Comparison of ENCODE assay signal across 13 cellular contexts in genomic region chr15:91947370-91947769, GRCh38.
DNase-seq lines count a peak whose midpoint lies in the region; ATAC-seq and TF ChIP-seq lines count a peak whose summit lies in the region.
"Had no signal": no experiment of that assay in that cellular context is flagged by ENCODE, and none has a peak within 500 bp of the region (broad histone marks: within the 10 kb centered on the region; RNA-seq: fewer than 3 reads in every experiment).

No MANE protein-coding gene starts in this region.

- H3K27ac ChIP-seq in HL-60 (replicated peaks) (peak overlapping the region; percentile 57), epithelial cell of prostate (peak overlapping the region; percentile 73), prostate gland (peak overlapping the region; percentile 12 to 38)

- H3K36me3 ChIP-seq in prostate gland: no peaks in the 10 kb centered on the region

- CTCF ChIA-PET in HEK293T (lab: Yijun Ruan, JAX): no interaction called here

- H3K27me3 ChIP-seq in HL-60 (ENCODE audit: insufficient read depth, poor library complexity, severe bottlenecking) (no peaks in the 10 kb centered on the region), prostate gland (replicated peaks; ENCODE audit: insufficient read depth) (no peaks in the 10 kb centered on the region)

- 49% methylated on average over 9 of the region's 9 CpGs for WGBS in prostate gland

- ATAC-seq in GM18867 (IDR thresholded peaks at IDR 0.05; ENCODE audit: unreplicated experiment): no peak

- TF ChIP-seq CTCF in HL-60 (IDR thresholded peaks at IDR 0.05; ENCODE audit: insufficient read depth, low read length): no peak
- no peak for TF ChIP-seq CTCF in prostate gland (IDR thresholded peaks at IDR 0.05)

- no peak overlapping the region for H3K4me3 ChIP-seq in HL-60 (replicated peaks; ENCODE audit: insufficient read depth, low read length)
- H3K4me3 ChIP-seq in prostate gland: no peak overlapping the region

- no peaks in the 10 kb centered on the region for H3K9me3 ChIP-seq in prostate gland

- TF ChIP-seq POLR2A in prostate gland (IDR thresholded peaks at IDR 0.05): no peak

- intact Hi-C loops in prostate gland (cut with DNase I): loop anchor here (10.0 kb wide), 2 partner anchors 127 to 643 kb away; no protein-coding TSS in a partner anchor

- H3K4me1 ChIP-seq in prostate gland (replicated peaks): peaks cover 15% of the 10 kb centered on the region

- POLR2A ChIA-PET in HEK293T (lab: Yijun Ruan, JAX): no interaction called here

- peak in 1 of 2 experiments; percentile 73 for DNase-seq in HL-60 (ENCODE audit: low read depth in 1 of 2, low spot score in 1 of 2)
- DNase-seq in RPMI7951 (ENCODE audit: low read depth): peak; percentile 46
- DNase-seq in epithelial cell of prostate (ENCODE audit: low read depth, low spot score): no peak
- no peak for DNase-seq in prostate gland (ENCODE audit: low spot score)
- no peak for DNase-seq in stimulated activated CD4-positive, alpha-beta T cell treated with anti-CD3 and anti-CD28 coated beads, Interleukin-2, amount 100 ng/mL, for 48 hours
- no peak for DNase-seq in HEK293T (ENCODE audit: extremely low spot score)
- no peak for DNase-seq in activated effector memory CD4-positive, alpha-beta T cell treated with Interleukin-2 at 50 U/mL for 16 hours
- DNase-seq: activated CD4-positive, alpha-beta memory T cell treated with anti-CD3 and anti-CD28 coated beads for 36 hours; activated naive CD8-positive, alpha-beta T cell treated with anti-CD3 and anti-CD28 coated beads, Interleukin-2, amount 10 ng/mL, durations not matched to agents 7 days and 5 days; effector memory CD4-positive, alpha-beta T cell; Kasumi-1; stimulated activated CD4-positive, alpha-beta T cell treated with anti-CD3 and anti-CD28 coated beads, Interleukin-4, amount 100 ng/mL, for 4 hours had no signal

TF ChIP-seq in HEK293T, 16 proteins besides CTCF, POLR2A, EP300 and RAD21:
- TF ChIP-seq PKNOX1 (IDR thresholded peaks at IDR 0.05): no peak
- no peak for TF ChIP-seq HDGF (IDR thresholded peaks at IDR 0.05; ENCODE audit: borderline replicate concordance)
- no peak for TF ChIP-seq FOXK2 (IDR thresholded peaks at IDR 0.05)
- no peak for TF ChIP-seq FOXA1 (IDR thresholded peaks at IDR 0.05)
- no peak for TF ChIP-seq FOXM1 (IDR thresholded peaks at IDR 0.05; ENCODE audit: borderline replicate concordance)
